13 cellular contexts compared by ENCODE assay signal in the genomic region with DNA sequence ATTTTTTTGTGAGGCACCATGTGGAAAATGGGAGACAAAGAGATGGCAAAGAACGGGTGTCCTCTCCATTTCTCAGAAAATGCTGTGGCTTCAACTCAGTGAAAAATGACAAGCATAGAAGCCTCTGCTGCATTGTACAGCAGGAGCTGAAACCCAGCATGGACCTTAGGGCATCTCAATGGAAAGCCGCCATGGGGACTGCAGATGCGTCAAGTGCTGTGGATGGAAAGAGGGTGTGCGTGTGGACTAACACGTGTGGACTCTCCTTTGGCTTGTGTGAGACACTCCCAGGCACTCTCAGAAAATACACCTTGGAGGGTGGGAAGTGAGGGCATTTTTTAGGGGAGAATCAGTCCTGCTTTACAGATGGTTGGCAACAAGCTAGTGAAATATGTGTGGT. TPM values are rescaled to one million over a fixed set of nuclear protein-coding genes. Genes with fewer than 3 reads are reported as not detected.
A peak's percentile ranks its signal among the peaks of the same experiment; 100 is the strongest.
DNase-seq lines count a peak whose midpoint lies in the region; ATAC-seq and TF ChIP-seq lines count a peak whose summit lies in the region.
"Had no signal": no experiment of that assay in that cellular context is flagged by ENCODE, and none has a peak within 500 bp of the region (broad histone marks: within the 10 kb centered on the region; RNA-seq: fewer than 3 reads in every experiment).

No MANE protein-coding gene starts in this region.

- TF ChIP-seq CTCF in KMS-11 (conservative IDR thresholded peaks at IDR 0.05; ENCODE audit: low read depth, low read length), result no peak
- TF ChIP-seq CTCF in coronary artery (IDR thresholded peaks at IDR 0.05), result no peak
- TF ChIP-seq CTCF in prostate gland (IDR thresholded peaks at IDR 0.05), result no peak

- no peak overlapping the region for H4K91ac ChIP-seq in neuronal stem cell (ENCODE audit: low read depth, low read length, poor library complexity)

- DNase-seq in coronary artery (ENCODE audit: low spot score), result no peak
- no peak for DNase-seq in neuronal stem cell (ENCODE audit: low spot score)
- no peak for DNase-seq in superior temporal gyrus (ENCODE audit: extremely low spot score)
- no peak for DNase-seq in prostate gland (ENCODE audit: low spot score)
- DNase-seq: cerebellar nuclear complex; DMS79; retina; stimulated activated naive B cell treated with anti-CD40 and anti-IgM and Interleukin-4, amounts not matched to agents 10 μg/mL and 1 μg/mL and 100 μg/mL, for 72 hours; WERI-Rb-1 had no signal

- H2BK120ac ChIP-seq in neuronal stem cell (ENCODE audit: low read depth, low read length), result no peak overlapping the region

- no peak overlapping the region for H2BK15ac ChIP-seq in neuronal stem cell (ENCODE audit: low read length)

- H3K4me2 ChIP-seq in BLaER1 treated with 17β-estradiol and CSF1 and Interleukin-3, amounts not matched to agents 10 nM and 100 nM, result peak overlapping the region; percentile 90 to 99 (median 97)
- H3K4me2 ChIP-seq in KMS-11 (peak overlapping the region; percentile 92), neuronal stem cell (ENCODE audit: insufficient read depth, low read length, poor library complexity, severe bottlenecking) (no peak overlapping the region)

- intact Hi-C loops in prostate gland (cut with DNase I), result loop anchor here (5.0 kb wide), 1 partner anchor 92 kb away; a partner anchor contains a TSS

- H3K27me3 ChIP-seq in BLaER1 treated with 17β-estradiol and CSF1 and Interleukin-3, amounts not matched to agents 10 nM and 100 nM, result no peaks in the 10 kb centered on the region
- H3K27me3 ChIP-seq in KMS-11 (ENCODE audit: insufficient read depth, low read depth) (no peaks in the 10 kb centered on the region), neuronal stem cell (ENCODE audit: control insufficient read depth in 3 of 3, insufficient read depth in 3 of 3, low read depth in 1 of 3, low read length in 3 of 3) (no peaks in the 10 kb centered on the region), prostate gland (replicated peaks; ENCODE audit: insufficient read depth) (no peaks in the 10 kb centered on the region)

- no peak overlapping the region for H4K8ac ChIP-seq in neuronal stem cell (ENCODE audit: low read depth, low read length)

- peaks cover 4 to 22% (median 17%) of the 10 kb centered on the region in 11 experiments; a peak in 17 of 22 replicates for H3K36me3 ChIP-seq in BLaER1 treated with 17β-estradiol and CSF1 and Interleukin-3, amounts not matched to agents 10 nM and 100 nM
- H3K36me3 ChIP-seq in KMS-11 (ENCODE audit: insufficient read depth) (no peaks in the 10 kb centered on the region), neuronal stem cell (replicated peaks in 1 of 2; ENCODE audit: control insufficient read depth in 2 of 2, insufficient read depth in 2 of 2, low read length in 2 of 2) (no peaks in the 10 kb centered on the region), prostate gland (no peaks in the 10 kb centered on the region)
- H3K36me3 ChIP-seq: WERI-Rb-1 had no signal

- H3K14ac ChIP-seq in neuronal stem cell (ENCODE audit: low read length), result no peak overlapping the region

- peaks cover 20 to 25% (median 22%) of the 10 kb centered on the region in 11 experiments; a peak in 18 of 22 replicates for H4K20me1 ChIP-seq in BLaER1 treated with 17β-estradiol and CSF1 and Interleukin-3, amounts not matched to agents 10 nM and 100 nM
- no peaks in the 10 kb centered on the region for H4K20me1 ChIP-seq in KMS-11 (ENCODE audit: insufficient read depth)

- no peak overlapping the region for H3K23ac ChIP-seq in neuronal stem cell (ENCODE audit: low read depth, low read length, poor library complexity)

- no peak overlapping the region for H2BK5ac ChIP-seq in neuronal stem cell (ENCODE audit: low read length)

- H3K27ac ChIP-seq in BLaER1 treated with 17β-estradiol and CSF1 and Interleukin-3, amounts not matched to agents 10 nM and 100 nM, result peak overlapping the region; percentile 84 to 96 (median 89)
- H3K27ac ChIP-seq in KMS-11, result peak overlapping the region; percentile 89
- H3K27ac ChIP-seq in coronary artery, result peak overlapping the region; percentile 72 to 87
- H3K27ac ChIP-seq in neuronal stem cell (replicated peaks; ENCODE audit: low read length), result no peak overlapping the region
- peak overlapping the region in 1 of 2 donors; percentile 76 for H3K27ac ChIP-seq in prostate gland
- H3K27ac ChIP-seq: WERI-Rb-1 had no signal

- H2AK5ac ChIP-seq in neuronal stem cell (ENCODE audit: low read depth, low read length), result no peak overlapping the region

- H3K79me2 ChIP-seq in KMS-11 (ENCODE audit: insufficient read depth, low read depth), result peaks cover 11% of the 10 kb centered on the region; the same call in 1 of the 2 replicates

- peaks cover 32 to 59% (median 49%) of the 10 kb centered on the region in 10 experiments for H3K4me1 ChIP-seq in BLaER1 treated with 17β-estradiol and CSF1 and Interleukin-3, amounts not matched to agents 10 nM and 100 nM
- H3K4me1 ChIP-seq in KMS-11 (ENCODE audit: low read depth, poor library complexity, severe bottlenecking) (peaks cover 37% of the 10 kb centered on the region), neuronal stem cell (ENCODE audit: control insufficient read depth in 2 of 2, insufficient read depth in 1 of 2, low read depth in 1 of 2, low read length in 2 of 2) (peaks cover 11 to 20% of the 10 kb centered on the region in 2 donors), prostate gland (replicated peaks) (peaks cover 3% of the 10 kb centered on the region)

- peak overlapping the region; percentile 88 for H2AFZ ChIP-seq in KMS-11 (ENCODE audit: low read depth)
- H2AFZ ChIP-seq in neuronal stem cell (ENCODE audit: low read length), result peak overlapping the region; percentile 95

- H3K4ac ChIP-seq in neuronal stem cell (ENCODE audit: low read length), result no peak overlapping the region

- TF ChIP-seq POLR2A in prostate gland (IDR thresholded peaks at IDR 0.05), result no peak

- H3K9me3 ChIP-seq in BLaER1 treated with 17β-estradiol and CSF1 and Interleukin-3, amounts not matched to agents 10 nM and 100 nM (replicated peaks in 1 of 11), result no peaks in the 10 kb centered on the region
- H3K9me3 ChIP-seq in neuronal stem cell (replicated peaks in 1 of 2; ENCODE audit: control insufficient read depth in 2 of 2, insufficient read depth in 1 of 2, low read depth in 1 of 2, low read length in 2 of 2) (no peaks in the 10 kb centered on the region), prostate gland (no peaks in the 10 kb centered on the region)

- ATAC-seq in HG02840 (IDR thresholded peaks at IDR 0.05; ENCODE audit: low FRiP score, unreplicated experiment) (no peak), HG03460 (IDR thresholded peaks at IDR 0.05; ENCODE audit: unreplicated experiment) (no peak)

- H2BK12ac ChIP-seq in neuronal stem cell (ENCODE audit: low read length), result no peak overlapping the region

- peaks cover 2% of the 10 kb centered on the region for H3K79me1 ChIP-seq in neuronal stem cell (ENCODE audit: low read depth, low read length)

- no peak overlapping the region for H3K18ac ChIP-seq in neuronal stem cell (ENCODE audit: low read length)

- H3K9ac ChIP-seq in BLaER1 treated with 17β-estradiol and CSF1 and Interleukin-3, amounts not matched to agents 10 nM and 100 nM, result peak overlapping the region; percentile 80 to 90 (median 87); a peak in 18 of 22 replicates
- H3K9ac ChIP-seq in KMS-11 (peak overlapping the region; percentile 68; the same call in 1 of the 2 replicates), neuronal stem cell (ENCODE audit: low read depth, low read length, poor library complexity) (no peak overlapping the region)

- WGBS in neuronal stem cell (ENCODE audit: extremely low coverage in 2 of 2, insufficient read length in 2 of 2, insufficient replicate concordance in 1 of 2), 2 donors, result no CpG with 5 or more reads among the region's 5 CpGs
- 94% methylated on average over 5 of the region's 5 CpGs for WGBS in prostate gland

- peak overlapping the region in 7 of 10 experiments; percentile 79 to 97 (median 91); a peak in 10 of 20 replicates for H3K4me3 ChIP-seq in BLaER1 treated with 17β-estradiol and CSF1 and Interleukin-3, amounts not matched to agents 10 nM and 100 nM
- no peak overlapping the region for H3K4me3 ChIP-seq in KMS-11 (IDR thresholded peaks at IDR 0.05; ENCODE audit: insufficient read depth, low read depth, low read length)
- H3K4me3 ChIP-seq in coronary artery, result no peak overlapping the region
- no peak overlapping the region for H3K4me3 ChIP-seq in neuronal stem cell (ENCODE audit: low read length in 2 of 2)
- no peak overlapping the region for H3K4me3 ChIP-seq in prostate gland

RNA-seq across cellular contexts. Expression of a gene that starts 2.2 kb away (rescaled TPM):
- 13.5 TPM for polyA plus RNA-seq in neuronal stem cell (2013, experiment 1 of 2)
- 14.2 TPM for polyA plus RNA-seq in neuronal stem cell (2013, experiment 2 of 2)
- total RNA-seq in prostate gland, result 10 to 100 TPM; 16.6 to 34.8 TPM

Comparison
In these comparisons a context has a peak if more than half of its experiments do, and no peak if none do; other contexts are left out.
1. H3K4me3 ChIP-seq: peak in BLaER1 treated with 17β-estradiol and CSF1 and Interleukin-3, amounts not matched to agents 10 nM and 100 nM (7 of 10); none in KMS-11 (single experiment), coronary artery (single experiment), neuronal stem cell (0 of 2) and prostate gland (0 of 2).